Comparison of ENCODE assay signal across 8 cellular contexts in genomic region chr12:752673-753400, GRCh38.
A peak's percentile ranks its signal among the peaks of the same experiment; 100 is the strongest.
DNase-seq lines count a peak whose midpoint lies in the region; ATAC-seq and TF ChIP-seq lines count a peak whose summit lies in the region.

No MANE protein-coding gene starts in this region.

- peak overlapping the region; percentile 82 to 88 for H3K9ac ChIP-seq in stomach smooth muscle (ENCODE audit: low read length in 2 of 2)

- TF ChIP-seq CTCF in WI38 (IDR thresholded peaks at IDR 0.05; ENCODE audit: low read depth, low read length) = no peak

- ATAC-seq in GM21360 (IDR thresholded peaks at IDR 0.05; ENCODE audit: unreplicated experiment) (peak; percentile 19), memory B cell (ENCODE audit: low read depth) (peak; percentile 24)

- H3K27me3 ChIP-seq in stomach smooth muscle (ENCODE audit: control insufficient read depth in 1 of 2, insufficient read depth in 2 of 2, low read length in 2 of 2) = no peaks in the 10 kb centered on the region

- H3K9me3 Mint-ChIP-seq in memory B cell = no peaks in the 10 kb centered on the region

- H3K36me3 Mint-ChIP-seq in memory B cell = no peaks in the 10 kb centered on the region

- H3K4me3 ChIP-seq in WI38 (ENCODE audit: low read depth, low read length) (peak overlapping the region; percentile 83), stomach smooth muscle (ENCODE audit: low read length in 2 of 2) (peak overlapping the region; percentile 86 to 88)

- peaks cover 23% of the 10 kb centered on the region for H3K4me1 ChIP-seq in stomach smooth muscle (ENCODE audit: control insufficient read depth, insufficient read depth, low read length)

- peak; percentile 52 for DNase-seq in EL
- peak; percentile 3 for DNase-seq in HPDE6-E6E7 (ENCODE audit: extremely low spot score)
- DNase-seq in effector CD8-positive, alpha-beta T cell (lab: John Stamatoyannopoulos, UW) = peak; percentile 31
- DNase-seq in memory B cell (ENCODE audit: low spot score in 2 of 2) = no peak
- DNase-seq in SHP77 (lab: John Stamatoyannopoulos, UW) = no peak

- H3K9me3 ChIP-seq in stomach smooth muscle (ENCODE audit: control insufficient read depth in 2 of 2, low read length in 2 of 2) = no peaks in the 10 kb centered on the region

- no peaks in the 10 kb centered on the region for H3K36me3 ChIP-seq in stomach smooth muscle (ENCODE audit: control insufficient read depth in 2 of 2, insufficient read depth in 2 of 2, low read length in 2 of 2)

- no peak overlapping the region for H3K27ac Mint-ChIP-seq in memory B cell

- no peak overlapping the region for H3K4me3 Mint-ChIP-seq in memory B cell

- H3K27me3 Mint-ChIP-seq in memory B cell = no peaks in the 10 kb centered on the region

- H3K4me1 Mint-ChIP-seq in memory B cell = peaks cover 27% of the 10 kb centered on the region

- peak overlapping the region; percentile 85 for H3K27ac ChIP-seq in stomach smooth muscle (ENCODE audit: low read length)

Comparison
In these comparisons a context has a peak if more than half of its experiments do, and no peak if none do; other contexts are left out.
1. DNase-seq: peak in EL (single experiment), HPDE6-E6E7 (single experiment) and effector CD8-positive, alpha-beta T cell (single experiment); none in memory B cell (0 of 2) and SHP77 (0 of 2).